24 cellular contexts compared by ENCODE assay signal in genomic region chr2:101782427-101782792, GRCh38.
DNase-seq lines count a peak whose midpoint lies in the region; ATAC-seq and TF ChIP-seq lines count a peak whose summit lies in the region.
"Had no signal": no experiment of that assay in that cellular context is flagged by ENCODE, and none has a peak within 500 bp of the region (broad histone marks: within the 10 kb centered on the region; RNA-seq: fewer than 3 reads in every experiment).

No MANE protein-coding gene starts in this region.

- no peaks in the 10 kb centered on the region for H3K36me3 ChIP-seq in OCI-LY3 (replicated peaks; ENCODE audit: low read depth, low read length)
- H3K36me3 ChIP-seq in SK-N-SH (replicated peaks in 1 of 2; ENCODE audit: control insufficient read depth in 1 of 2, insufficient read depth in 2 of 2, low read length in 1 of 2): no peaks in the 10 kb centered on the region
- H3K36me3 ChIP-seq in left ventricle myocardium inferior: no peaks in the 10 kb centered on the region
- H3K36me3 ChIP-seq: suprapubic skin had no signal

- no peak for DNase-seq in activated T-cell treated with anti-CD3 and anti-CD28 coated beads, Interleukin-2, amount 50 U/mL, for 24 hours
- DNase-seq in activated T-cell treated with anti-CD3 and anti-CD28 coated beads, Interleukin-2, amount 50 U/mL, for 48 hours: no peak
- DNase-seq in stimulated activated naive B cell treated with anti-CD40 and anti-IgM and Interleukin-4, amounts not matched to agents 10 μg/mL and 1 μg/mL and 100 μg/mL, for 72 hours: no peak
- no peak for DNase-seq in SK-N-SH
- DNase-seq in left ventricle myocardium inferior: no peak
- DNase-seq in activated CD4-positive, alpha-beta T cell treated with anti-CD3 and anti-CD28 coated beads, Interleukin-2, amount 10 ng/mL, durations not matched to agents 24 days and 14 days: no peak
- DNase-seq: activated CD4-positive, alpha-beta T cell treated with anti-CD3 and anti-CD28 coated beads, Interleukin-2, amount 10 ng/mL, durations not matched to agents 7 days and 5 days; C1 segment of cervical spinal cord; central memory CD4-positive, alpha-beta T cell; DMS53; KG1; left cardiac atrium; NCI-H187 treated with DMSO at 0.1 percent for 48 hours; NCI-H446; stimulated activated CD4-positive, alpha-beta T cell treated with anti-CD3 and anti-CD28 coated beads, Interleukin-2, amount 100 ng/mL, for 48 hours; T-helper 9 cell had no signal

- H3K9me3 Mint-ChIP-seq in activated T-cell treated with anti-CD3 and anti-CD28 coated beads, Interleukin-2, amount 50 U/mL, for 24 hours: no peaks in the 10 kb centered on the region
- H3K9me3 Mint-ChIP-seq in brain: peaks cover 0 to 2% (median 0%) of the 10 kb centered on the region in 5 experiments
- no peaks in the 10 kb centered on the region for H3K9me3 Mint-ChIP-seq in stimulated activated naive B cell treated with anti-CD40 and anti-IgM and Interleukin-4, amounts not matched to agents 10 μg/mL and 1 μg/mL and 100 μg/mL, for 72 hours
- no peaks in the 10 kb centered on the region for H3K9me3 Mint-ChIP-seq in activated CD4-positive, alpha-beta T cell treated with anti-CD3 and anti-CD28 coated beads, Interleukin-2, amount 10 ng/mL, durations not matched to agents 24 days and 14 days
- H3K9me3 Mint-ChIP-seq: activated CD4-positive, alpha-beta T cell treated with anti-CD3 and anti-CD28 coated beads, Interleukin-2, amount 10 ng/mL, durations not matched to agents 7 days and 5 days; nephron had no signal

- peaks cover 3% of the 10 kb centered on the region for H3F3A ChIP-seq in SK-N-SH (replicated peaks; ENCODE audit: insufficient read depth)

- intact Hi-C loops in left ventricle myocardium inferior (cut with micrococcal nuclease): no loop called here
- intact Hi-C loops in activated CD4-positive, alpha-beta T cell treated with anti-CD3 and anti-CD28 coated beads, Interleukin-2, amount 10 ng/mL, durations not matched to agents 24 days and 14 days (cut with micrococcal nuclease): no loop called here

- H3K4me2 ChIP-seq in OCI-LY3 (ENCODE audit: low read length) (peak overlapping the region; percentile 98), SK-N-SH (no peak overlapping the region)

- WGBS in SK-N-SH (ENCODE audit: low lambda C conversion rate): 96% methylated on average over 5 of the region's 5 CpGs

- peaks cover 90% of the 10 kb centered on the region for H3K4me1 Mint-ChIP-seq in activated T-cell treated with anti-CD3 and anti-CD28 coated beads, Interleukin-2, amount 50 U/mL, for 24 hours (ENCODE audit: low read depth)
- peaks cover 87% of the 10 kb centered on the region for H3K4me1 Mint-ChIP-seq in brain
- H3K4me1 Mint-ChIP-seq in stimulated activated naive B cell treated with anti-CD40 and anti-IgM and Interleukin-4, amounts not matched to agents 10 μg/mL and 1 μg/mL and 100 μg/mL, for 72 hours: peaks cover 59 to 92% of the 10 kb centered on the region in 2 donors
- H3K4me1 Mint-ChIP-seq in activated CD4-positive, alpha-beta T cell treated with anti-CD3 and anti-CD28 coated beads, Interleukin-2, amount 10 ng/mL, durations not matched to agents 24 days and 14 days: peaks cover 45% of the 10 kb centered on the region

- H3K9ac ChIP-seq in OCI-LY3 (ENCODE audit: low read length) (peak overlapping the region; percentile 70; the same call in 1 of the 2 replicates), SK-N-SH (no peak overlapping the region)

- H3K27ac Mint-ChIP-seq in activated T-cell treated with anti-CD3 and anti-CD28 coated beads, Interleukin-2, amount 50 U/mL, for 24 hours: peak overlapping the region; percentile 75
- peak overlapping the region in 4 of 5 experiments; percentile 36 to 98 (median 80) for H3K27ac Mint-ChIP-seq in brain
- H3K27ac Mint-ChIP-seq in stimulated activated naive B cell treated with anti-CD40 and anti-IgM and Interleukin-4, amounts not matched to agents 10 μg/mL and 1 μg/mL and 100 μg/mL, for 72 hours: peak overlapping the region; percentile 96
- no peak overlapping the region for H3K27ac Mint-ChIP-seq in activated CD4-positive, alpha-beta T cell treated with anti-CD3 and anti-CD28 coated beads, Interleukin-2, amount 10 ng/mL, durations not matched to agents 24 days and 14 days
- H3K27ac Mint-ChIP-seq: activated CD4-positive, alpha-beta T cell treated with anti-CD3 and anti-CD28 coated beads, Interleukin-2, amount 10 ng/mL, durations not matched to agents 7 days and 5 days had no signal

- H3K27ac ChIP-seq in OCI-LY3 (ENCODE audit: low read length) (peak overlapping the region; percentile 91), SK-N-SH (ENCODE audit: low read depth in 2 of 2, low read length in 1 of 2) (no peak overlapping the region; a peak in 1 of 4 replicates), left ventricle myocardium inferior (replicated peaks) (no peak overlapping the region)
- H3K27ac ChIP-seq: skin epidermis, suprapubic skin had no signal

- H3K36me3 Mint-ChIP-seq in activated T-cell treated with anti-CD3 and anti-CD28 coated beads, Interleukin-2, amount 50 U/mL, for 24 hours (ENCODE audit: low read depth): peaks cover 6% of the 10 kb centered on the region
- H3K36me3 Mint-ChIP-seq in brain: peaks cover 6% of the 10 kb centered on the region
- H3K36me3 Mint-ChIP-seq in stimulated activated naive B cell treated with anti-CD40 and anti-IgM and Interleukin-4, amounts not matched to agents 10 μg/mL and 1 μg/mL and 100 μg/mL, for 72 hours: peaks cover 10 to 24% of the 10 kb centered on the region in 2 donors
- peaks cover 6% of the 10 kb centered on the region for H3K36me3 Mint-ChIP-seq in activated CD4-positive, alpha-beta T cell treated with anti-CD3 and anti-CD28 coated beads, Interleukin-2, amount 10 ng/mL, durations not matched to agents 24 days and 14 days (ENCODE audit: low read depth)

- H3K9me2 ChIP-seq in SK-N-SH: no peaks in the 10 kb centered on the region

- no peaks in the 10 kb centered on the region for H3K9me3 ChIP-seq in OCI-LY3 (ENCODE audit: insufficient read depth, low read length)
- no peaks in the 10 kb centered on the region for H3K9me3 ChIP-seq in SK-N-SH
- no peaks in the 10 kb centered on the region for H3K9me3 ChIP-seq in left ventricle myocardium inferior (replicated peaks)
- H3K9me3 ChIP-seq: suprapubic skin had no signal

- ATAC-seq in stimulated activated naive B cell treated with anti-CD40 and anti-IgM and Interleukin-4, amounts not matched to agents 10 μg/mL and 1 μg/mL and 100 μg/mL, for 72 hours (replicated peaks): peak; percentile 46 to 50
- ATAC-seq: esophagus mucosa, HCT116, left cardiac atrium, SK-N-SH treated with all-trans-retinoic acid at 6 μM for 48 hours had no signal

- H3K4me3 Mint-ChIP-seq in activated T-cell treated with anti-CD3 and anti-CD28 coated beads, Interleukin-2, amount 50 U/mL, for 24 hours: peak overlapping the region; percentile 52
- H3K4me3 Mint-ChIP-seq in brain: peak overlapping the region in 2 of 5 experiments; percentile 6 to 72
- H3K4me3 Mint-ChIP-seq in stimulated activated naive B cell treated with anti-CD40 and anti-IgM and Interleukin-4, amounts not matched to agents 10 μg/mL and 1 μg/mL and 100 μg/mL, for 72 hours: peak overlapping the region in 1 of 2 donors; percentile 34
- no peak overlapping the region for H3K4me3 Mint-ChIP-seq in activated CD4-positive, alpha-beta T cell treated with anti-CD3 and anti-CD28 coated beads, Interleukin-2, amount 10 ng/mL, durations not matched to agents 24 days and 14 days
- H3K4me3 Mint-ChIP-seq: activated CD4-positive, alpha-beta T cell treated with anti-CD3 and anti-CD28 coated beads, Interleukin-2, amount 10 ng/mL, durations not matched to agents 7 days and 5 days; nephron had no signal

- peaks cover 98% of the 10 kb centered on the region for H3K79me2 ChIP-seq in OCI-LY3 (ENCODE audit: low read length)
- peaks cover 100% of the 10 kb centered on the region for H3K79me2 ChIP-seq in SK-N-SH (ENCODE audit: insufficient read depth)

- H3K4me1 ChIP-seq in OCI-LY3 (ENCODE audit: low read length) (peaks cover 45% of the 10 kb centered on the region), SK-N-SH (ENCODE audit: control insufficient read depth in 1 of 2, insufficient read depth in 2 of 2, low read depth in 1 of 2, low read length in 1 of 2) (peaks cover 21 to 28% of the 10 kb centered on the region in 2 experiments), left ventricle myocardium inferior (peaks cover 84% of the 10 kb centered on the region)

- no peaks in the 10 kb centered on the region for H3K27me3 ChIP-seq in OCI-LY3 (ENCODE audit: low read depth, low read length)
- no peaks in the 10 kb centered on the region for H3K27me3 ChIP-seq in SK-N-SH (ENCODE audit: insufficient read depth)
- no peaks in the 10 kb centered on the region for H3K27me3 ChIP-seq in left ventricle myocardium inferior (ENCODE audit: low read depth)
- H3K27me3 ChIP-seq: suprapubic skin had no signal

- H4K20me1 ChIP-seq in OCI-LY3 (ENCODE audit: insufficient read depth, low read length) (peaks cover 95% of the 10 kb centered on the region), SK-N-SH (ENCODE audit: insufficient read depth) (peaks cover 99% of the 10 kb centered on the region)

- POLR2A ChIA-PET in SK-N-SH (lab: Yijun Ruan, JAX): no interaction called here

- no peak overlapping the region for H2AFZ ChIP-seq in OCI-LY3 (ENCODE audit: low read depth, low read length)
- no peak overlapping the region for H2AFZ ChIP-seq in SK-N-SH (ENCODE audit: low read depth)

- H3K4me3 ChIP-seq in OCI-LY3 (ENCODE audit: low read length) (peak overlapping the region; percentile 66), SK-N-SH (ENCODE audit: low read depth in 2 of 2, low read length in 1 of 2) (no peak overlapping the region), left ventricle myocardium inferior (no peak overlapping the region)
- H3K4me3 ChIP-seq: skin epidermis, suprapubic skin had no signal

- H3K27me3 Mint-ChIP-seq in activated T-cell treated with anti-CD3 and anti-CD28 coated beads, Interleukin-2, amount 50 U/mL, for 24 hours: no peaks in the 10 kb centered on the region
- H3K27me3 Mint-ChIP-seq in brain: peaks cover 3% of the 10 kb centered on the region
- H3K27me3 Mint-ChIP-seq in stimulated activated naive B cell treated with anti-CD40 and anti-IgM and Interleukin-4, amounts not matched to agents 10 μg/mL and 1 μg/mL and 100 μg/mL, for 72 hours: no peaks in the 10 kb centered on the region
- H3K27me3 Mint-ChIP-seq in activated CD4-positive, alpha-beta T cell treated with anti-CD3 and anti-CD28 coated beads, Interleukin-2, amount 10 ng/mL, durations not matched to agents 24 days and 14 days: no peaks in the 10 kb centered on the region
- H3K27me3 Mint-ChIP-seq: activated CD4-positive, alpha-beta T cell treated with anti-CD3 and anti-CD28 coated beads, Interleukin-2, amount 10 ng/mL, durations not matched to agents 7 days and 5 days had no signal

- no peak for TF ChIP-seq CTCF in OCI-LY3 (IDR thresholded peaks at IDR 0.05; ENCODE audit: low read depth, low read length)
- TF ChIP-seq CTCF in brain (conservative IDR thresholded peaks at IDR 0.05): no peak
- no peak for TF ChIP-seq CTCF in SK-N-SH (IDR thresholded peaks at IDR 0.05)
- TF ChIP-seq CTCF in left ventricle myocardium inferior (IDR thresholded peaks at IDR 0.05; ENCODE audit: borderline replicate concordance): no peak

- TF ChIP-seq EP300 in SK-N-SH (IDR thresholded peaks at IDR 0.05; ENCODE audit: borderline replicate concordance in 1 of 2, low read depth in 1 of 2, low read length in 1 of 2): no peak

- CTCF ChIA-PET in SK-N-SH (lab: Yijun Ruan, JAX): interaction anchor here (1.1 to 2.8 kb wide), 5 partner anchors 11 to 364 kb away, joined by 3 to 13 read pairs (median 7); no protein-coding TSS in a partner anchor

- no peak for TF ChIP-seq RAD21 in SK-N-SH (IDR thresholded peaks at IDR 0.05; ENCODE audit: low read length)
